ENCODE assay signal across 25 cellular contexts in the genomic region with DNA sequence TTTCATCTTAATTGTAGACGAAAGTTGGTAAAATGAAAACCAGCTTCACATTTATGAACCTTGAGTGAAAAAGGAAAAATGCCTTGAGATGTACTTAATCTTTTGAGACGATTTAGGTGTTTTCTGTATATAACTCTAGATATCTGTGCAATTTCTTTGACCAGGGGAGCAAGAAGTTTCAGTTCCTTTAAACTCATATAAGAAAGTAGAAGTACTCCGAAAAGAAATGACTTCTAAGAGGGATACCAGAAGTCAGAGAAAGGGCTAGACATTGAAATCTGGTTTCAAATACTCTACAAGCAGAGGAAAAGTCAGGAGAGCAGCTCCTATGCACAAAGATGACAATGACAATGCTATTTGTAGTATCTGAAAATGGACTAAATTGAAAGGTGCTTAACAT.
DNase-seq lines count a peak whose midpoint lies in the region; ATAC-seq and TF ChIP-seq lines count a peak whose summit lies in the region.
"Had no signal": no experiment of that assay in that cellular context is flagged by ENCODE, and none has a peak within 500 bp of the region (broad histone marks: within the 10 kb centered on the region; RNA-seq: fewer than 3 reads in every experiment).

No MANE protein-coding gene starts in this region.

- H3K9me3 ChIP-seq in OCI-LY7 (ENCODE audit: low read length) (no peaks in the 10 kb centered on the region), tibial artery (no peaks in the 10 kb centered on the region)
- H3K9me3 ChIP-seq: lower lobe of right lung had no signal

- POLR2A ChIA-PET in OCI-LY7 (lab: Charles Lee) = no interaction called here

- no peaks in the 10 kb centered on the region for H3K27me3 ChIP-seq in tibial artery
- H3K27me3 ChIP-seq: neural progenitor cell had no signal

- TF ChIP-seq CTCF in GM13976 (IDR thresholded peaks at IDR 0.05; ENCODE audit: borderline replicate concordance, control extremely low read depth, extremely low read depth, insufficient read depth, missing control alignments) (no peak), OCI-LY7 (conservative IDR thresholded peaks at IDR 0.05; ENCODE audit: low read length) (no peak), tibial artery (IDR thresholded peaks at IDR 0.05) (no peak)

- H3K4me2 ChIP-seq in OCI-LY7 (ENCODE audit: low read length) = no peak overlapping the region
- H3K4me2 ChIP-seq: neural progenitor cell, PC-9 had no signal

- CTCF ChIA-PET in OCI-LY7 (lab: Charles Lee; ENCODE audit: unreplicated experiment) = no interaction called here

- no peaks in the 10 kb centered on the region for H3K9me2 ChIP-seq in OCI-LY7 (ENCODE audit: insufficient read depth, low read length)

- H3K36me3 ChIP-seq in OCI-LY7 (ENCODE audit: insufficient read depth, low read length) (no peaks in the 10 kb centered on the region), tibial artery (no peaks in the 10 kb centered on the region)
- H3K36me3 ChIP-seq: lower lobe of right lung, neural progenitor cell had no signal

- H4K20me1 ChIP-seq in OCI-LY7 (ENCODE audit: insufficient read depth, low read length) = no peaks in the 10 kb centered on the region

- no peaks in the 10 kb centered on the region for H3K79me2 ChIP-seq in OCI-LY7 (ENCODE audit: insufficient read depth, low read depth, low read length)

- no peaks in the 10 kb centered on the region for H3K4me1 ChIP-seq in OCI-LY7 (ENCODE audit: insufficient read depth, low read length, poor library complexity, severe bottlenecking)
- peaks cover 0 to 20% (median 11%) of the 10 kb centered on the region in 4 donors for H3K4me1 ChIP-seq in tibial artery

- in situ Hi-C loops in GM13976 (cut with MboI; ENCODE audit: low sequenced_read_pairs, unreplicated experiment) = loop anchor here (10.0 kb wide), 1 partner anchor 296 kb away; no protein-coding TSS in a partner anchor

- DNase-seq in GM13976 (ENCODE audit: low spot score) (peak; percentile 28), OCI-LY7 (ENCODE audit: low spot score) (peak; percentile 12), NCI-H1694 (lab: John Stamatoyannopoulos, UW) (no peak), tibial artery (no peak)
- no peak for DNase-seq in activated effector memory CD4-positive, alpha-beta T cell treated with Interleukin-2 at 50 U/mL for 16 hours
- DNase-seq: activated CD4-positive, alpha-beta T cell treated with anti-CD3 and anti-CD28 coated beads for 1 hour; activated CD8-positive, alpha-beta T cell treated with anti-CD3 and anti-CD28 coated beads, Interleukin-2, amount 10 ng/mL, durations not matched to agents 7 days and 5 days; activated naive CD4-positive, alpha-beta T cell treated with anti-CD3 and anti-CD28 coated beads, Interleukin-2, amount 10 ng/mL, durations not matched to agents 7 days and 5 days; amygdala; CD4-positive, CD25-positive, alpha-beta regulatory T cell; H9; IMR-90; lower lobe of right lung; NCI-H2171 treated with DMSO at 0.1 percent for 48 hours; NCI-H526 treated with DMSO at 0.1 percent for 48 hours; PC-9; posterior cingulate gyrus; SHP77; stimulated activated CD4-positive, alpha-beta T cell treated with anti-CD3 and anti-CD28 coated beads, Interleukin-15, amount 100 ng/mL, for 24 hours; substantia nigra had no signal

- H3K27ac ChIP-seq in OCI-LY7 (ENCODE audit: low read depth, low read length, poor library complexity, severe bottlenecking) (no peak overlapping the region), tibial artery (no peak overlapping the region)
- H3K27ac ChIP-seq: coronary artery, lower lobe of right lung, neural progenitor cell, PC-9 had no signal

- peak; percentile 59 for ATAC-seq in GM19395 (IDR thresholded peaks at IDR 0.05; ENCODE audit: unreplicated experiment)
- ATAC-seq in HG03175 (IDR thresholded peaks at IDR 0.05; ENCODE audit: unreplicated experiment) = peak; percentile 65
- ATAC-seq: activated CD8-positive, alpha-beta T cell treated with anti-CD3 and anti-CD28 coated beads, Interleukin-2, amount 10 ng/mL, durations not matched to agents 7 days and 5 days; lower lobe of right lung; sciatic nerve had no signal

- H2AFZ ChIP-seq in OCI-LY7 (ENCODE audit: low read length) = no peak overlapping the region
- H2AFZ ChIP-seq: neural progenitor cell, PC-9 had no signal

- intact Hi-C loops in OCI-LY7 (cut with micrococcal nuclease; ENCODE audit: unreplicated experiment) (no loop called here), tibial artery (cut with DNase I; ENCODE audit: low total_unique reads) (no loop called here)

- no TSS peak for BruUV-seq in OCI-LY7 (replicated peaks; lab: Mats Ljungman, UMichigan)

- H3K4me3 ChIP-seq in OCI-LY7 (ENCODE audit: low read depth, low read length, poor library complexity, severe bottlenecking) = no peak overlapping the region
- no peak overlapping the region for H3K4me3 ChIP-seq in tibial artery
- H3K4me3 ChIP-seq: coronary artery, lower lobe of right lung, neural progenitor cell, PC-9 had no signal

Comparison
In these comparisons a context has a peak if more than half of its experiments do, and no peak if none do; other contexts are left out.
1. DNase-seq: peak in GM13976 (single experiment) and OCI-LY7 (single experiment); none in NCI-H1694 (single experiment), activated effector memory CD4-positive, alpha-beta T cell treated with Interleukin-2 at 50 U/mL for 16 hours (single experiment) and tibial artery (0 of 2).